Comparison of ENCODE assay signal across 1 cellular context in the genomic region with DNA sequence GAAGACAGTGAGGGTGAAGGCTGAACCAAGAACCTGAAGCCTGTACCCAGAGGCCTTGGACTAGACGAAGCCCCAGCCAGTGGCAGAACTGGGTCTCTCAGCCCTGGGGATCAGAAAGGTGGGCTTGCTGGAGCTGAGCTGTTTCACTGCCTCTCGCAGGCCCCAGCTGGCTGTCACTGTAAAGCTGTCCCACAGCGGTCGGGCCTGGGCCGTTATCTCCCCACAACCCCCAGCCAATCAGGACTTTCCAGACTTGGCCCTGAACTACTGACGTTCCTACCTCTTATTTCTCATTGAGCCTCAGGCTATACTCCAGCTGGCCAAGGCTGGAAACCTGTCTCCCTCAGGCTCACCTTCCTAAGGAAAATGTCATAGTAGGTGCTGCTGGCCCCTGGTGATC.
A peak's percentile ranks its signal among the peaks of the same experiment; 100 is the strongest.
TF ChIP-seq lines count a peak whose summit lies in the region.

No MANE protein-coding gene starts in this region.

TF ChIP-seq in GM12878, 131 proteins besides CTCF, POLR2A, EP300 and RAD21:
- 0 out of 2 replicates have a peak, but pooled peaks have one; percentile 24 for TF ChIP-seq PML (IDR thresholded peaks at IDR 0.05; ENCODE audit: low read length)
- TF ChIP-seq ETV6 (conservative IDR thresholded peaks at IDR 0.05 in 1 of 2, IDR thresholded peaks at IDR 0.05 in 1 of 2; ENCODE audit: borderline replicate concordance in 1 of 2, low read depth in 1 of 2), result no peak
